Comparison of ENCODE assay signal across 1 cellular context in genomic region chr1:234612352-234613127, GRCh38.
TF ChIP-seq lines count a peak whose summit lies in the region.

No MANE protein-coding gene starts in this region.

TF ChIP-seq in Ishikawa, 13 proteins besides CTCF, POLR2A, EP300 and RAD21 (continued from another document):
- TF ChIP-seq FOXM1 (IDR thresholded peaks at IDR 0.05; ENCODE audit: borderline replicate concordance, low read depth), result peak; percentile 59; the same call in 1 of the 2 replicates
- peak; percentile 70 for TF ChIP-seq TEAD4 (IDR thresholded peaks at IDR 0.05)
- TF ChIP-seq CEBPB (IDR thresholded peaks at IDR 0.05), result peak; percentile 84
- peak; percentile 40; the same call in 1 of the 2 replicates for TF ChIP-seq TAF1 (IDR thresholded peaks at IDR 0.05; ENCODE audit: low read depth)
- peak; percentile 33; the same call in 1 of the 2 replicates for TF ChIP-seq YY1 (IDR thresholded peaks at IDR 0.05; ENCODE audit: low read depth)
- TF ChIP-seq ZBTB7A (IDR thresholded peaks at IDR 0.05; ENCODE audit: low read depth), result no peak
- TF ChIP-seq TCF12 (IDR thresholded peaks at IDR 0.05; ENCODE audit: low read depth), result peak; percentile 80
- 0 out of 2 replicates have a peak, but pooled peaks have one; percentile 16 for TF ChIP-seq CREB1 (IDR thresholded peaks at IDR 0.05; ENCODE audit: low read depth)
- TF ChIP-seq MAX (IDR thresholded peaks at IDR 0.05), result peak; percentile 76
